Comparison of ENCODE assay signal across 9 cellular contexts in the genomic region with DNA sequence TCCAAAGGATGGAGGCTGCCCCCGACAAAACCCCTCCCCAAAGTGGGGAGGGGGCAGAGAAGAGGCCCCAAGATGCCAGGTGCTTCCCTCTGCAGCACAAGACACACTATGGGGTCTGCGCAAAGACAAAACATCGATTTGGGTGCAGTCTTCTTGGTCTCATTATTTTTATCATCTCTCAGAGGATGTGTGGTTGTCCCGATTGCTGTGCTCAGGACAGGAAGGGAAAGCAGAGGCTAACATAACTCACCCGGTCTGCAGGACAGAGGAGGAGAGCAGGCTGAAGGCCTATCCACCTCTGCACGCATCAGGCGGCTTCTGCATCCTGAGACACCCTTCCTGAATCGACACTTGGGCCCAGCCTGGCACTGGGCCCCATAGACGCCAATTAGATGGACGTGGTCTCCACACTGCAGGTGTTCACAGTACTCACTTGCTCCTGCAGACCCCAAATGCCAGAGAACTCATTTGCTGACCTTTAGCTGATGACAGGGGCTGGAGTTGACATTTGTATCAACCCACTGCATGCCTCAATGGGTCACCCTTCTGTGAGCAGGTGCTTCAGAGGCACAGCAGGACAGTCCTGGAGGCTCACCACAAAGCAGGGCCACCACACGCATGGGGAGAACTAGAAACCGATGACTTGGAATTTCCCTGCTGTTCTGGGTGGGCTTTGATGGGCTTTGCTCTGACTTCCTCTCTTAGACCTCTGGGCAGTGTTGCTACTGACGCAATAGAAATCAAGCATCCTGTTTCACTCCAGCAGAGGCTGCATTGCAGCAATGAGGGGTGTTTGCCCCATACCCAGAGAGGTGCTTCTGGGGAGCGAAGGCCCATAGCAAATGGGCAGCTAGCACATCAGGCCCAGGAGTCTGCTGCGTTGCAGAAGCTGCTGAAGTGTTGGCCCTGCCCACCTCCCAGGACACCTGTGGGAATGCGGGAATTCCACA.
DNase-seq lines count a peak whose midpoint lies in the region; ATAC-seq and TF ChIP-seq lines count a peak whose summit lies in the region.
"Had no signal": no experiment of that assay in that cellular context is flagged by ENCODE, and none has a peak within 500 bp of the region (broad histone marks: within the 10 kb centered on the region; RNA-seq: fewer than 3 reads in every experiment).

No MANE protein-coding gene starts in this region.

- H3K27ac ChIP-seq in adrenal gland (no peak overlapping the region), WERI-Rb-1 (no peak overlapping the region)
- H3K27ac ChIP-seq: epithelial cell of prostate had no signal

- peak; percentile 90 for DNase-seq in GM12864 (ENCODE audit: low read depth)
- peak in 4 of 7 donors; percentile 29 to 54 (median 34) for DNase-seq in adrenal gland
- DNase-seq in WERI-Rb-1, result no peak
- no peak for DNase-seq in 8988T
- DNase-seq in NCI-H2107 (lab: John Stamatoyannopoulos, UW), result no peak
- DNase-seq in NCI-H774 (lab: John Stamatoyannopoulos, UW), result no peak

- H3K4me1 ChIP-seq in adrenal gland (replicated peaks in 1 of 2), result no peaks in the 10 kb centered on the region

- no peaks in the 10 kb centered on the region for H3K27me3 ChIP-seq in adrenal gland
- no peaks in the 10 kb centered on the region for H3K27me3 ChIP-seq in WERI-Rb-1 (ENCODE audit: insufficient read depth, low read depth, severe bottlenecking)

- no peaks in the 10 kb centered on the region for H3K9me3 ChIP-seq in adrenal gland (replicated peaks in 1 of 3)
- H3K9me3 ChIP-seq in WERI-Rb-1 (ENCODE audit: severe bottlenecking), result no peaks in the 10 kb centered on the region

- ATAC-seq in GM19397 (IDR thresholded peaks at IDR 0.05; ENCODE audit: unreplicated experiment) (peak; percentile 66), HG03159 (IDR thresholded peaks at IDR 0.05; ENCODE audit: unreplicated experiment) (peak; percentile 72)

- TF ChIP-seq CTCF in GM12864 (IDR thresholded peaks at IDR 0.05; ENCODE audit: low read depth, low read length, missing control alignments), result no peak
- TF ChIP-seq CTCF in adrenal gland (IDR thresholded peaks at IDR 0.05), result no peak
- no peak for TF ChIP-seq CTCF in WERI-Rb-1 (IDR thresholded peaks at IDR 0.05; ENCODE audit: low read depth, low read length)

- H3K4me3 ChIP-seq in GM12864 (ENCODE audit: low read depth, low read length) (peak overlapping the region; percentile 59), adrenal gland (no peak overlapping the region), WERI-Rb-1 (ENCODE audit: low read depth, low read length) (no peak overlapping the region)

- intact Hi-C loops in adrenal gland (cut with DNase I), result no loop called here

- H3K36me3 ChIP-seq in adrenal gland (replicated peaks in 1 of 2) (no peaks in the 10 kb centered on the region), WERI-Rb-1 (no peaks in the 10 kb centered on the region)

- WGBS in adrenal gland, 4 donors, result 77 to 90% (median 82%) methylated on average over 13 to 16 of the region's 16 CpGs

- TF ChIP-seq POLR2A in adrenal gland (IDR thresholded peaks at IDR 0.05), result no peak

Comparison
In these comparisons a context has a peak if more than half of its experiments do, and no peak if none do; other contexts are left out.
1. DNase-seq: peak in GM12864 (single experiment) and adrenal gland (4 of 7); none in WERI-Rb-1 (single experiment), 8988T (single experiment), NCI-H2107 (single experiment) and NCI-H774 (single experiment).